ENCODE assay signal across 1 cellular context in the genomic region with DNA sequence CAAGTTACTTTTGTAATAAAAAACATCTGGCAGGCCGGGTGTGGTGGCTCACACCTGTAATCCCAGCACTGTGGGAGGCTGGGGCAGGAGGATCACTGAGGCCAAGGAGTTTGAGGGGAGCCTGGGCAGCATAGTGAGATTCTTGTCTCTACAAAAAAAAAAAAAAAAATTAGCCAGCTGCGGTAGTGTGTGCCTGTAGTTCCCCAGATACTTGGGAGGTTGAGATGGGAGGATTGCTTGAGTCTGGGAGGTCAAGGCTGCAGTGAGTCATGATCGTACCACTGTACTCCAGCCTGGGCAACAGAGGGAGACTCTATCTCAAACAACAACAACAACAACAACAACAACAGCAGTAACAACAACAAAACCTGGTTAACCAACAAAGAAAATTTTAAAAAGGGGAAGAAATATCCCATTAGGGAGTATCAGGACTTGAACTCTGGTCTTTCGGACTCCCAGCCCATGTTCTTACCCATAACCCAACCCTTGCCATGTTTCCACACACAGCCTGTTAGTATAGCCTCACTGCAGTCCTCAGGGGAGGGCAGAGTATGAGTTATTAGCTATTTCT.
TF ChIP-seq lines count a peak whose summit lies in the region.

No MANE protein-coding gene starts in this region.

TF ChIP-seq in GM12878, 131 proteins besides CTCF, POLR2A, EP300 and RAD21:
- TF ChIP-seq BMI1 (IDR thresholded peaks at IDR 0.05; ENCODE audit: borderline replicate concordance) (no peak), ZBED1 (IDR thresholded peaks at IDR 0.05; ENCODE audit: borderline replicate concordance) (no peak), MTA3 (IDR thresholded peaks at IDR 0.05; ENCODE audit: borderline replicate concordance, low read length) (no peak), BHLHE40 (IDR thresholded peaks at IDR 0.05; ENCODE audit: borderline replicate concordance in 1 of 2, low read depth in 2 of 2, low read length in 1 of 2) (no peak), HDAC6 (IDR thresholded peaks at IDR 0.05; ENCODE audit: unreplicated experiment) (no peak), IKZF1 (conservative IDR thresholded peaks at IDR 0.05) (no peak), GABPA (IDR thresholded peaks at IDR 0.05; ENCODE audit: low read depth) (no peak), SMC3 (IDR thresholded peaks at IDR 0.05; ENCODE audit: borderline replicate concordance, low read length) (no peak), NFXL1 (IDR thresholded peaks at IDR 0.05; ENCODE audit: borderline replicate concordance) (no peak), YBX1 (IDR thresholded peaks at IDR 0.05) (no peak), SUPT20H (IDR thresholded peaks at IDR 0.05; ENCODE audit: borderline replicate concordance, control insufficient read depth, low read depth, low read length) (no peak)
- TF ChIP-seq, protein P1, sequence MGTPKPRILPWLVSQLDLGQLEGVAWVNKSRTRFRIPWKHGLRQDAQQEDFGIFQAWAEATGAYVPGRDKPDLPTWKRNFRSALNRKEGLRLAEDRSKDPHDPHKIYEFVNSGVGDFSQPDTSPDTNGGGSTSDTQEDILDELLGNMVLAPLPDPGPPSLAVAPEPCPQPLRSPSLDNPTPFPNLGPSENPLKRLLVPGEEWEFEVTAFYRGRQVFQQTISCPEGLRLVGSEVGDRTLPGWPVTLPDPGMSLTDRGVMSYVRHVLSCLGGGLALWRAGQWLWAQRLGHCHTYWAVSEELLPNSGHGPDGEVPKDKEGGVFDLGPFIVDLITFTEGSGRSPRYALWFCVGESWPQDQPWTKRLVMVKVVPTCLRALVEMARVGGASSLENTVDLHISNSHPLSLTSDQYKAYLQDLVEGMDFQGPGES (IDR thresholded peaks at IDR 0.05): no peak
